Comparison of ENCODE assay signal across 19 cellular contexts in the genomic region with DNA sequence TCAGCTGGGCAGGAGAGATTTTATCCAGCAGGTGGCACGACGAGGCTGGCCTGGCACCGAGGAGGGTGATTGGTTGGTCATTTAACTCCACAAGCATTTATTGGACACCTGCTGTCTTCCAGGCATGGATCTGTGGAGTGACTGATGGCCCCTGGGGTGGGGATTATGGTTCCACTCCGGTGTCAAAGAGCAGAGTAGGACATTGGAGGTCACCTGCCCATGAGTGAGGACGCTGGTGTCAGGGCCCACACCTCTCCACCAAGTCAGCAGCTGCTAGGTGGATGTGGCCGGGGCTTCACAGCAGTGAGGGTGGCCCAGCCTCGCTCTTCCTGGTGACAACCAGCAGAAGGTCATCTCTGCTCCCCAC.
DNase-seq lines count a peak whose midpoint lies in the region; ATAC-seq, FAIRE-seq and TF ChIP-seq lines count a peak whose summit lies in the region.
"Had no signal": no experiment of that assay in that cellular context is flagged by ENCODE, and none has a peak within 500 bp of the region (broad histone marks: within the 10 kb centered on the region; RNA-seq: fewer than 3 reads in every experiment).

No MANE protein-coding gene starts in this region.

- no peaks in the 10 kb centered on the region for H3K36me3 ChIP-seq in suprapubic skin

- peak; percentile 13 for DNase-seq in activated naive CD8-positive, alpha-beta T cell treated with anti-CD3 and anti-CD28 coated beads, Interleukin-2, amount 10 ng/mL, durations not matched to agents 7 days and 5 days
- DNase-seq in activated naive CD8-positive, alpha-beta T cell treated with anti-CD3 and anti-CD28 coated beads for 36 hours = no peak
- DNase-seq in activated B cell treated with CpG ODN at 0.5 μM for 24 hours (peak; percentile 7), suprapubic skin (ENCODE audit: low spot score in 2 of 2) (peak; percentile 39 to 77), GM12892 (ENCODE audit: insufficient read length) (no peak), HuH-7.5 (ENCODE audit: low spot score) (no peak)
- DNase-seq in natural killer cell treated with Interleukin-12 subunit alpha and Interleukin-12 subunit beta and Interleukin-15 and Interleukin-18, amount 100 ng/mL, for 72 hours (ENCODE audit: low spot score) = peak; percentile 42
- DNase-seq: GDM1, GM23248, HCEC 1CT, KG1, NCI-H1048, NCI-H1436 treated with DMSO at 0.1 percent for 48 hours, NCI-H2081, NCI-H510A treated with DMSO at 0.1 percent for 48 hours had no signal

- intact Hi-C loops in activated B cell treated with CpG ODN at 0.5 μM for 24 hours (cut with micrococcal nuclease) = no loop called here

- no peak overlapping the region for H3K4me3 ChIP-seq in suprapubic skin
- H3K4me3 ChIP-seq: GM23248 had no signal

- H3K27me3 ChIP-seq in suprapubic skin = no peaks in the 10 kb centered on the region

- no peaks in the 10 kb centered on the region for H3K4me1 ChIP-seq in suprapubic skin

- CTCF ChIA-PET in activated B cell treated with CpG ODN at 0.5 μM for 24 hours (lab: Charles Lee) = no interaction called here

- H3K9me3 ChIP-seq in suprapubic skin = no peaks in the 10 kb centered on the region

- H3K27ac Mint-ChIP-seq in activated naive CD8-positive, alpha-beta T cell treated with anti-CD3 and anti-CD28 coated beads, Interleukin-2, amount 10 ng/mL, durations not matched to agents 7 days and 5 days = no peak overlapping the region
- H3K27ac Mint-ChIP-seq in activated naive CD8-positive, alpha-beta T cell treated with anti-CD3 and anti-CD28 coated beads for 36 hours = no peak overlapping the region
- no peak overlapping the region for H3K27ac Mint-ChIP-seq in activated B cell treated with CpG ODN at 0.5 μM for 24 hours
- H3K27ac Mint-ChIP-seq in natural killer cell treated with Interleukin-12 subunit alpha and Interleukin-12 subunit beta and Interleukin-15 and Interleukin-18, amount 100 ng/mL, for 72 hours = peak overlapping the region in 1 of 2 donors; percentile 71

- no peak for ATAC-seq in activated naive CD8-positive, alpha-beta T cell treated with anti-CD3 and anti-CD28 coated beads, Interleukin-2, amount 10 ng/mL, durations not matched to agents 7 days and 5 days (ENCODE audit: low read depth)
- no peak for ATAC-seq in activated B cell treated with CpG ODN at 0.5 μM for 24 hours (ENCODE audit: low read depth)
- ATAC-seq in natural killer cell treated with Interleukin-12 subunit alpha and Interleukin-12 subunit beta and Interleukin-15 and Interleukin-18, amount 100 ng/mL, for 72 hours = no peak
- no peak for ATAC-seq in HG03354 (IDR thresholded peaks at IDR 0.05; ENCODE audit: poor library complexity, severe bottlenecking, unreplicated experiment)
- ATAC-seq: Panc1 had no signal

- POLR2A ChIA-PET in activated naive CD8-positive, alpha-beta T cell treated with anti-CD3 and anti-CD28 coated beads, Interleukin-2, amount 10 ng/mL, durations not matched to agents 7 days and 5 days (lab: Charles Lee) = no interaction called here
- POLR2A ChIA-PET in activated B cell treated with CpG ODN at 0.5 μM for 24 hours (lab: Charles Lee) = no interaction called here

- no peaks in the 10 kb centered on the region for H3K4me1 Mint-ChIP-seq in activated naive CD8-positive, alpha-beta T cell treated with anti-CD3 and anti-CD28 coated beads, Interleukin-2, amount 10 ng/mL, durations not matched to agents 7 days and 5 days
- H3K4me1 Mint-ChIP-seq in activated naive CD8-positive, alpha-beta T cell treated with anti-CD3 and anti-CD28 coated beads for 36 hours = no peaks in the 10 kb centered on the region
- no peaks in the 10 kb centered on the region for H3K4me1 Mint-ChIP-seq in activated B cell treated with CpG ODN at 0.5 μM for 24 hours
- H3K4me1 Mint-ChIP-seq in natural killer cell treated with Interleukin-12 subunit alpha and Interleukin-12 subunit beta and Interleukin-15 and Interleukin-18, amount 100 ng/mL, for 72 hours (ENCODE audit: low read depth in 2 of 2) = no peaks in the 10 kb centered on the region

- H3K36me3 Mint-ChIP-seq in activated naive CD8-positive, alpha-beta T cell treated with anti-CD3 and anti-CD28 coated beads, Interleukin-2, amount 10 ng/mL, durations not matched to agents 7 days and 5 days = no peaks in the 10 kb centered on the region
- no peaks in the 10 kb centered on the region for H3K36me3 Mint-ChIP-seq in activated naive CD8-positive, alpha-beta T cell treated with anti-CD3 and anti-CD28 coated beads for 36 hours
- no peaks in the 10 kb centered on the region for H3K36me3 Mint-ChIP-seq in activated B cell treated with CpG ODN at 0.5 μM for 24 hours (ENCODE audit: low read depth)
- H3K36me3 Mint-ChIP-seq in natural killer cell treated with Interleukin-12 subunit alpha and Interleukin-12 subunit beta and Interleukin-15 and Interleukin-18, amount 100 ng/mL, for 72 hours = no peaks in the 10 kb centered on the region

- TF ChIP-seq POLR2A in suprapubic skin (IDR thresholded peaks at IDR 0.05) (no peak), GM12892 (IDR thresholded peaks at IDR 0.05; ENCODE audit: low read depth, low read length) (no peak)

- 79% methylated on average over 6 of the region's 7 CpGs for WGBS in suprapubic skin

- TF ChIP-seq CTCF in activated B cell treated with CpG ODN at 0.5 μM for 24 hours (IDR thresholded peaks at IDR 0.05) (no peak), suprapubic skin (IDR thresholded peaks at IDR 0.05) (no peak)

- H3K4me3 Mint-ChIP-seq in activated naive CD8-positive, alpha-beta T cell treated with anti-CD3 and anti-CD28 coated beads, Interleukin-2, amount 10 ng/mL, durations not matched to agents 7 days and 5 days = no peak overlapping the region
- H3K4me3 Mint-ChIP-seq in activated naive CD8-positive, alpha-beta T cell treated with anti-CD3 and anti-CD28 coated beads for 36 hours = no peak overlapping the region
- no peak overlapping the region for H3K4me3 Mint-ChIP-seq in activated B cell treated with CpG ODN at 0.5 μM for 24 hours
- no peak overlapping the region for H3K4me3 Mint-ChIP-seq in natural killer cell treated with Interleukin-12 subunit alpha and Interleukin-12 subunit beta and Interleukin-15 and Interleukin-18, amount 100 ng/mL, for 72 hours

- TF ChIP-seq EP300 in suprapubic skin (IDR thresholded peaks at IDR 0.05) = no peak

- no peaks in the 10 kb centered on the region for H3K27me3 Mint-ChIP-seq in activated naive CD8-positive, alpha-beta T cell treated with anti-CD3 and anti-CD28 coated beads, Interleukin-2, amount 10 ng/mL, durations not matched to agents 7 days and 5 days
- no peaks in the 10 kb centered on the region for H3K27me3 Mint-ChIP-seq in activated naive CD8-positive, alpha-beta T cell treated with anti-CD3 and anti-CD28 coated beads for 36 hours
- no peaks in the 10 kb centered on the region for H3K27me3 Mint-ChIP-seq in activated B cell treated with CpG ODN at 0.5 μM for 24 hours
- no peaks in the 10 kb centered on the region for H3K27me3 Mint-ChIP-seq in natural killer cell treated with Interleukin-12 subunit alpha and Interleukin-12 subunit beta and Interleukin-15 and Interleukin-18, amount 100 ng/mL, for 72 hours

- H3K9me3 Mint-ChIP-seq in activated naive CD8-positive, alpha-beta T cell treated with anti-CD3 and anti-CD28 coated beads, Interleukin-2, amount 10 ng/mL, durations not matched to agents 7 days and 5 days = no peaks in the 10 kb centered on the region
- peaks cover 7% of the 10 kb centered on the region for H3K9me3 Mint-ChIP-seq in activated naive CD8-positive, alpha-beta T cell treated with anti-CD3 and anti-CD28 coated beads for 36 hours
- H3K9me3 Mint-ChIP-seq in activated B cell treated with CpG ODN at 0.5 μM for 24 hours = peaks cover 1% of the 10 kb centered on the region
- H3K9me3 Mint-ChIP-seq in natural killer cell treated with Interleukin-12 subunit alpha and Interleukin-12 subunit beta and Interleukin-15 and Interleukin-18, amount 100 ng/mL, for 72 hours = no peaks in the 10 kb centered on the region

- H3K27ac ChIP-seq in suprapubic skin = no peak overlapping the region
- H3K27ac ChIP-seq: C4-2B, GM23248 had no signal

- FAIRE-seq in GM12892 (lab: Jason Lieb, UNC) = no peak
- FAIRE-seq: GM12891 had no signal

Comparison
In these comparisons a context has a peak if more than half of its experiments do, and no peak if none do; other contexts are left out.
1. DNase-seq: peak in activated naive CD8-positive, alpha-beta T cell treated with anti-CD3 and anti-CD28 coated beads, Interleukin-2, amount 10 ng/mL, durations not matched to agents 7 days and 5 days (single experiment), activated B cell treated with CpG ODN at 0.5 μM for 24 hours (single experiment), natural killer cell treated with Interleukin-12 subunit alpha and Interleukin-12 subunit beta and Interleukin-15 and Interleukin-18, amount 100 ng/mL, for 72 hours (single experiment) and suprapubic skin (2 of 2); none in activated naive CD8-positive, alpha-beta T cell treated with anti-CD3 and anti-CD28 coated beads for 36 hours (single experiment), GM12892 (single experiment) and HuH-7.5 (single experiment).